2 cellular contexts compared by ENCODE assay signal in the genomic region with DNA sequence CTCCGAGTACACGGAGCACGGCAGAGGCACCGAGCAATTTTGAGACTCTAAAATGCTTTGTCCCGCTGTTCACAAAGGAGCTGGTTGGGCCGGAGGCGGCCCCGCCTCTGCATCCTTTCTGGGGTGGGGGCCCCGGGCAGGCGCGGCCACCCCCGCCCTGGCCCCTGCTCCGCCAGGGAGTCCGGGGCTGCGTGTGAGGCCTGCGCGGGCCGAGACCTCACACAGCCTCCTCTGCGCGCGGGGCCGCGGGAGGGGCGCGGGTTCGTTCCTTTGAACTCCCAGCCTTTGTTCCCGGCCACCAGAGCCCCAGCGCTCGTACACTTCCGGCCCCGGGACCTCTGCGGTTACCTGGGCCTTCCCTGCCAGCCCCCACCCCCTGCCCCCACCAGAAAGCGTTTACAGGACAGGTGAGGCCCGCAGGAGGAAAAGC.
TF ChIP-seq lines count a peak whose summit lies in the region.

No MANE protein-coding gene starts in this region.

TF ChIP-seq in HepG2, 621 proteins besides CTCF, POLR2A, EP300 and RAD21 (continues in another document):
- TF ChIP-seq ZNF782 (CRISPR knock-in tag; IDR thresholded peaks at IDR 0.05; ENCODE audit: borderline replicate concordance) (no peak), PTBP1 (IDR thresholded peaks at IDR 0.05; ENCODE audit: low read depth, low read length, poor library complexity, severe bottlenecking) (no peak), POLR2G (IDR thresholded peaks at IDR 0.05; ENCODE audit: low read depth, low read length) (peak; percentile 41; the same call in 1 of the 2 replicates), FOXK2 (IDR thresholded peaks at IDR 0.05) (no peak), ZNF317 (CRISPR knock-in tag; IDR thresholded peaks at IDR 0.05) (no peak), STAT5B (CRISPR knock-in tag; IDR thresholded peaks at IDR 0.05) (no peak), ZFYVE20 (CRISPR knock-in tag; IDR thresholded peaks at IDR 0.05; ENCODE audit: borderline replicate concordance, low read depth) (no peak), KLF6 (CRISPR knock-in tag; IDR thresholded peaks at IDR 0.05) (no peak), PITX1 (CRISPR knock-in tag; IDR thresholded peaks at IDR 0.05) (peak; percentile 58), ATRX (CRISPR knock-in tag; IDR thresholded peaks at IDR 0.05; ENCODE audit: borderline replicate concordance) (no peak), ZNF230 (CRISPR knock-in tag; IDR thresholded peaks at IDR 0.05) (no peak), PAX8 (CRISPR knock-in tag; IDR thresholded peaks at IDR 0.05; ENCODE audit: borderline replicate concordance) (no peak), ZBTB7A (CRISPR knock-in tag; IDR thresholded peaks at IDR 0.05) (no peak), ZMYM4 (CRISPR knock-in tag; IDR thresholded peaks at IDR 0.05) (peak; percentile 40; the same call in 1 of the 2 replicates), ZNF569 (CRISPR knock-in tag; IDR thresholded peaks at IDR 0.05; ENCODE audit: borderline replicate concordance) (no peak), ATAD3A (CRISPR knock-in tag; IDR thresholded peaks at IDR 0.05) (no peak), ZNF749 (CRISPR knock-in tag; IDR thresholded peaks at IDR 0.05; ENCODE audit: borderline replicate concordance) (no peak), KAT8 (CRISPR knock-in tag; IDR thresholded peaks at IDR 0.05) (peak; percentile 60; the same call in 1 of the 2 replicates), TEAD2 (CRISPR knock-in tag; IDR thresholded peaks at IDR 0.05) (no peak), HMGA1 (CRISPR knock-in tag; conservative IDR thresholded peaks at IDR 0.05) (no peak)
- TF ChIP-seq, protein P1, sequence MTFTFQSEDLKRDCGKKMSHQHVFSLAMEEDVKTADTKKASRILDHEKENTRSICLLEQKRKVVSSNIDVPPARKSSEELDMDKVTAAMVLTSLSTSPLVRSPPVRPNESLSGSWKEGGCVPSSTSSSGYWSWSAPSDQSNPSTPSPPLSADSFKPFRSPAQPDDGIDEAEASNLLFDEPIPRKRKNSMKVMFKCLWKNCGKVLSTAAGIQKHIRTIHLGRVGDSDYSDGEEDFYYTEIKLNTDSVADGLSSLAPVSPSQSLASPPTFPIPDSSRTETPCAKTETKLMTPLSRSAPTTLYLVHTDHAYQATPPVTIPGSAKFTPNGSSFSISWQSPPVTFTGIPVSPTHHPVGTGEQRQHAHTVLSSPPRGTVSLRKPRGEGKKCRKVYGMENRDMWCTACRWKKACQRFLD (CRISPR knock-in tag; IDR thresholded peaks at IDR 0.05; ENCODE audit: borderline replicate concordance): no peak
- TF ChIP-seq, protein P2, sequence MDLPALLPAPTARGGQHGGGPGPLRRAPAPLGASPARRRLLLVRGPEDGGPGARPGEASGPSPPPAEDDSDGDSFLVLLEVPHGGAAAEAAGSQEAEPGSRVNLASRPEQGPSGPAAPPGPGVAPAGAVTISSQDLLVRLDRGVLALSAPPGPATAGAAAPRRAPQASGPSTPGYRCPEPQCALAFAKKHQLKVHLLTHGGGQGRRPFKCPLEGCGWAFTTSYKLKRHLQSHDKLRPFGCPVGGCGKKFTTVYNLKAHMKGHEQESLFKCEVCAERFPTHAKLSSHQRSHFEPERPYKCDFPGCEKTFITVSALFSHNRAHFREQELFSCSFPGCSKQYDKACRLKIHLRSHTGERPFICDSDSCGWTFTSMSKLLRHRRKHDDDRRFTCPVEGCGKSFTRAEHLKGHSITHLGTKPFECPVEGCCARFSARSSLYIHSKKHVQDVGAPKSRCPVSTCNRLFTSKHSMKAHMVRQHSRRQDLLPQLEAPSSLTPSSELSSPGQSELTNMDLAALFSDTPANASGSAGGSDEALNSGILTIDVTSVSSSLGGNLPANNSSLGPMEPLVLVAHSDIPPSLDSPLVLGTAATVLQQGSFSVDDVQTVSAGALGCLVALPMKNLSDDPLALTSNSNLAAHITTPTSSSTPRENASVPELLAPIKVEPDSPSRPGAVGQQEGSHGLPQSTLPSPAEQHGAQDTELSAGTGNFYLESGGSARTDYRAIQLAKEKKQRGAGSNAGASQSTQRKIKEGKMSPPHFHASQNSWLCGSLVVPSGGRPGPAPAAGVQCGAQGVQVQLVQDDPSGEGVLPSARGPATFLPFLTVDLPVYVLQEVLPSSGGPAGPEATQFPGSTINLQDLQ (CRISPR knock-in tag; IDR thresholded peaks at IDR 0.05): no peak
- TF ChIP-seq, protein P3, sequence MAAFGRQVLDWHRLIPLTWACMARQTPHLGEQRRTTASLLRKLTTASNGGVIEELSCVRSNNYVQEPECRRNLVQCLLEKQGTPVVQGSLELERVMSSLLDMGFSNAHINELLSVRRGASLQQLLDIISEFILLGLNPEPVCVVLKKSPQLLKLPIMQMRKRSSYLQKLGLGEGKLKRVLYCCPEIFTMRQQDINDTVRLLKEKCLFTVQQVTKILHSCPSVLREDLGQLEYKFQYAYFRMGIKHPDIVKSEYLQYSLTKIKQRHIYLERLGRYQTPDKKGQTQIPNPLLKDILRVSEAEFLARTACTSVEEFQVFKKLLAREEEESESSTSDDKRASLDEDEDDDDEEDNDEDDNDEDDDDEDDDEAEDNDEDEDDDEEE (CRISPR knock-in tag; IDR thresholded peaks at IDR 0.05): no peak
- TF ChIP-seq, protein P4, sequence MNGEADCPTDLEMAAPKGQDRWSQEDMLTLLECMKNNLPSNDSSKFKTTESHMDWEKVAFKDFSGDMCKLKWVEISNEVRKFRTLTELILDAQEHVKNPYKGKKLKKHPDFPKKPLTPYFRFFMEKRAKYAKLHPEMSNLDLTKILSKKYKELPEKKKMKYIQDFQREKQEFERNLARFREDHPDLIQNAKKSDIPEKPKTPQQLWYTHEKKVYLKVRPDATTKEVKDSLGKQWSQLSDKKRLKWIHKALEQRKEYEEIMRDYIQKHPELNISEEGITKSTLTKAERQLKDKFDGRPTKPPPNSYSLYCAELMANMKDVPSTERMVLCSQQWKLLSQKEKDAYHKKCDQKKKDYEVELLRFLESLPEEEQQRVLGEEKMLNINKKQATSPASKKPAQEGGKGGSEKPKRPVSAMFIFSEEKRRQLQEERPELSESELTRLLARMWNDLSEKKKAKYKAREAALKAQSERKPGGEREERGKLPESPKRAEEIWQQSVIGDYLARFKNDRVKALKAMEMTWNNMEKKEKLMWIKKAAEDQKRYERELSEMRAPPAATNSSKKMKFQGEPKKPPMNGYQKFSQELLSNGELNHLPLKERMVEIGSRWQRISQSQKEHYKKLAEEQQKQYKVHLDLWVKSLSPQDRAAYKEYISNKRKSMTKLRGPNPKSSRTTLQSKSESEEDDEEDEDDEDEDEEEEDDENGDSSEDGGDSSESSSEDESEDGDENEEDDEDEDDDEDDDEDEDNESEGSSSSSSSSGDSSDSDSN (CRISPR knock-in tag; IDR thresholded peaks at IDR 0.05): peak; percentile 73
- TF ChIP-seq, protein P5, sequence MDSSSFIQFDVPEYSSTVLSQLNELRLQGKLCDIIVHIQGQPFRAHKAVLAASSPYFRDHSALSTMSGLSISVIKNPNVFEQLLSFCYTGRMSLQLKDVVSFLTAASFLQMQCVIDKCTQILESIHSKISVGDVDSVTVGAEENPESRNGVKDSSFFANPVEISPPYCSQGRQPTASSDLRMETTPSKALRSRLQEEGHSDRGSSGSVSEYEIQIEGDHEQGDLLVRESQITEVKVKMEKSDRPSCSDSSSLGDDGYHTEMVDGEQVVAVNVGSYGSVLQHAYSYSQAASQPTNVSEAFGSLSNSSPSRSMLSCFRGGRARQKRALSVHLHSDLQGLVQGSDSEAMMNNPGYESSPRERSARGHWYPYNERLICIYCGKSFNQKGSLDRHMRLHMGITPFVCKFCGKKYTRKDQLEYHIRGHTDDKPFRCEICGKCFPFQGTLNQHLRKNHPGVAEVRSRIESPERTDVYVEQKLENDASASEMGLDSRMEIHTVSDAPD (CRISPR knock-in tag; IDR thresholded peaks at IDR 0.05): no peak

TF ChIP-seq in H1, 55 proteins besides CTCF, POLR2A, EP300 and RAD21:
- TF ChIP-seq KDM1A (IDR thresholded peaks at IDR 0.05; ENCODE audit: borderline replicate concordance, low read length): no peak
- TF ChIP-seq SIN3A (conservative IDR thresholded peaks at IDR 0.05 in 1 of 2, IDR thresholded peaks at IDR 0.05 in 1 of 2; ENCODE audit: low read depth in 1 of 2, low read length in 2 of 2): 0 out of 4 replicates have a peak, but pooled peaks of 1 of the 2 experiments have one; percentile 5
- TF ChIP-seq ASH2L (IDR thresholded peaks at IDR 0.05; ENCODE audit: low read length): no peak
- TF ChIP-seq, protein P6, sequence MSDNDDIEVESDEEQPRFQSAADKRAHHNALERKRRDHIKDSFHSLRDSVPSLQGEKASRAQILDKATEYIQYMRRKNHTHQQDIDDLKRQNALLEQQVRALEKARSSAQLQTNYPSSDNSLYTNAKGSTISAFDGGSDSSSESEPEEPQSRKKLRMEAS (IDR thresholded peaks at IDR 0.05): 0 out of 2 replicates have a peak, but pooled peaks have one; percentile 16
- 0 out of 2 replicates have a peak, but pooled peaks have one; percentile 14 for TF ChIP-seq GABPA (IDR thresholded peaks at IDR 0.05; ENCODE audit: borderline replicate concordance, insufficient read depth, low read length)
- TF ChIP-seq NANOG (IDR thresholded peaks at IDR 0.05; ENCODE audit: insufficient read depth, low read depth, low read length, poor library complexity, severe bottlenecking): no peak
- TF ChIP-seq FOSL1 (IDR thresholded peaks at IDR 0.05; ENCODE audit: insufficient read depth, low read depth, low read length): no peak
- TF ChIP-seq GTF2F1 (IDR thresholded peaks at IDR 0.05; ENCODE audit: borderline replicate concordance, low read depth, low read length): no peak
- TF ChIP-seq, protein P7, sequence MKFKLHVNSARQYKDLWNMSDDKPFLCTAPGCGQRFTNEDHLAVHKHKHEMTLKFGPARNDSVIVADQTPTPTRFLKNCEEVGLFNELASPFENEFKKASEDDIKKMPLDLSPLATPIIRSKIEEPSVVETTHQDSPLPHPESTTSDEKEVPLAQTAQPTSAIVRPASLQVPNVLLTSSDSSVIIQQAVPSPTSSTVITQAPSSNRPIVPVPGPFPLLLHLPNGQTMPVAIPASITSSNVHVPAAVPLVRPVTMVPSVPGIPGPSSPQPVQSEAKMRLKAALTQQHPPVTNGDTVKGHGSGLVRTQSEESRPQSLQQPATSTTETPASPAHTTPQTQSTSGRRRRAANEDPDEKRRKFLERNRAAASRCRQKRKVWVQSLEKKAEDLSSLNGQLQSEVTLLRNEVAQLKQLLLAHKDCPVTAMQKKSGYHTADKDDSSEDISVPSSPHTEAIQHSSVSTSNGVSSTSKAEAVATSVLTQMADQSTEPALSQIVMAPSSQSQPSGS (IDR thresholded peaks at IDR 0.05; ENCODE audit: low read length): no peak
- TF ChIP-seq, protein P8, sequence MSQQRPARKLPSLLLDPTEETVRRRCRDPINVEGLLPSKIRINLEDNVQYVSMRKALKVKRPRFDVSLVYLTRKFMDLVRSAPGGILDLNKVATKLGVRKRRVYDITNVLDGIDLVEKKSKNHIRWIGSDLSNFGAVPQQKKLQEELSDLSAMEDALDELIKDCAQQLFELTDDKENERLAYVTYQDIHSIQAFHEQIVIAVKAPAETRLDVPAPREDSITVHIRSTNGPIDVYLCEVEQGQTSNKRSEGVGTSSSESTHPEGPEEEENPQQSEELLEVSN (IDR thresholded peaks at IDR 0.05): no peak
- peak; percentile 21 for TF ChIP-seq KDM4A (IDR thresholded peaks at IDR 0.05; ENCODE audit: low read depth, low read length, severe bottlenecking)
- no peak for TF ChIP-seq TBP (IDR thresholded peaks at IDR 0.05; ENCODE audit: low read depth, low read length)
